Comparison of ENCODE assay signal across 1 cellular context in the genomic region with DNA sequence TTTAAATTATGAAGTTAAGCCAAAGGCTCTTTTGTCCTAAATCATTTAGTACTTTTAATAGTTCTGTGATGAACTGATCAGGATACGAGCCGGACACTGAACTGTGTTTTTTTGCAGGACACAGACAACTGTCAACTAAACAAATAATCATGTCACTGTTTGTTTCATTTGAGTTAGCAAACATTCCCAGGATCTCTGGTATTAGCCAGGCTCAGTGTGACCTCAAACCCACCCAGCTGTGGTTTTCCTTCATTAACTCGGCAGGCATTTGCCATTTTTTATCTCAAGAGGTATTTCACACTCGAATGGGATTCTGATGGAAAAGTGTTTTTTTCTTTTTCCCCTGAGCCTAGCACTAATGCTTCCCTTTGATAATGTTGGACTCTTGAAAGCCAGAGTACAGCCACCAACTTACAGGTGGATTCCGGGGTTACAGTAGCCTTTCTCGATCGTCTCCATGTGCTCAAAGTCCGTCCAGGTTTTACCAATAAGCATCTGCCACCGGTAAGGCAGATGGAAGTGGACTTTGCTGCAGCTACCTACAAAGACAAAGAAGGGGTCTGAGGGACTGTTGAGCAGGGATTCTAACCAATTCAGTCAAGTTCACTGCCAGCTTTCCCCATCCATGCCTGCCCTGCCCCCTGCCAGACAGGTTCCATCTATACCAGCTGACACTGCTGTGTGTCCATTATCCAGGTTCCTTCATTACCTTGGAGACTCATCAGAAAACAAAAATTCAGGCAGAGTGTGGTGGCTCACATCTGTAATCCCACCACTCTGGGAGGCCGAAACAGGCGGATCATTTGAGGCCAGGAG.
TF ChIP-seq lines count a peak whose summit lies in the region.

No MANE protein-coding gene starts in this region.

TF ChIP-seq in GM12878, 131 proteins besides CTCF, POLR2A, EP300 and RAD21:
- TF ChIP-seq BMI1 (IDR thresholded peaks at IDR 0.05; ENCODE audit: borderline replicate concordance) = no peak
- 0 out of 2 replicates have a peak, but pooled peaks have one; percentile 14 for TF ChIP-seq POLR2AphosphoS5 (IDR thresholded peaks at IDR 0.05; ENCODE audit: low read length)
